Comparison of ENCODE assay signal across 1 cellular context in the genomic region with DNA sequence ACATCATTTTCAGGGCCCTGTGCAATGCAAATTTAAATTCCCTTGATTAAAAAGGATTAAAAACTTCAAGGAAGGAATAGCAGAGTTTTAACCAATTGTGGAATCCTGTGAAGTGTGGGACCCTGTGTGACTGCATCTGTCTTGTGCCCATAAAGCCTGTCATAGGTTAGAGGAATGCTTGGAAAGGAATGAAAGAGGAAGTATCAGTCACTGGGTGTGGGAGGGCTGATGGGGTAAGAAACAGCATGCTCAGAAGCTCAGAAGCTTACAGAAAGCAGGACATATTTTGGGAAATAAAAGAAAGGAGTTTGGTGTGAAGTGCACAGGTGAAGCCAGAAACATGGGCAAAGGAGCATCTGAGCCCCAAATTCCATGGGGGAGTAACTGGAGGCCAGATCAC.
TF ChIP-seq lines count a peak whose summit lies in the region.

No MANE protein-coding gene starts in this region.

TF ChIP-seq in GM12878, 131 proteins besides CTCF, POLR2A, EP300 and RAD21 (continued from another document):
- TF ChIP-seq, protein P1, sequence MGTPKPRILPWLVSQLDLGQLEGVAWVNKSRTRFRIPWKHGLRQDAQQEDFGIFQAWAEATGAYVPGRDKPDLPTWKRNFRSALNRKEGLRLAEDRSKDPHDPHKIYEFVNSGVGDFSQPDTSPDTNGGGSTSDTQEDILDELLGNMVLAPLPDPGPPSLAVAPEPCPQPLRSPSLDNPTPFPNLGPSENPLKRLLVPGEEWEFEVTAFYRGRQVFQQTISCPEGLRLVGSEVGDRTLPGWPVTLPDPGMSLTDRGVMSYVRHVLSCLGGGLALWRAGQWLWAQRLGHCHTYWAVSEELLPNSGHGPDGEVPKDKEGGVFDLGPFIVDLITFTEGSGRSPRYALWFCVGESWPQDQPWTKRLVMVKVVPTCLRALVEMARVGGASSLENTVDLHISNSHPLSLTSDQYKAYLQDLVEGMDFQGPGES (IDR thresholded peaks at IDR 0.05) = no peak
- TF ChIP-seq ZBED1 (IDR thresholded peaks at IDR 0.05; ENCODE audit: borderline replicate concordance) = no peak
- no peak for TF ChIP-seq CEBPB (IDR thresholded peaks at IDR 0.05; ENCODE audit: borderline replicate concordance in 1 of 2, low read depth in 2 of 2, low read length in 2 of 2)
- TF ChIP-seq CHD2 (IDR thresholded peaks at IDR 0.05; ENCODE audit: borderline replicate concordance, low read depth, low read length) = no peak
- TF ChIP-seq SREBF2 (IDR thresholded peaks at IDR 0.05; ENCODE audit: low read length) = no peak
- TF ChIP-seq ZNF24 (IDR thresholded peaks at IDR 0.05) = no peak
- TF ChIP-seq, protein P2, sequence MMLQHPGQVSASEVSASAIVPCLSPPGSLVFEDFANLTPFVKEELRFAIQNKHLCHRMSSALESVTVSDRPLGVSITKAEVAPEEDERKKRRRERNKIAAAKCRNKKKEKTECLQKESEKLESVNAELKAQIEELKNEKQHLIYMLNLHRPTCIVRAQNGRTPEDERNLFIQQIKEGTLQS (IDR thresholded peaks at IDR 0.05; ENCODE audit: borderline replicate concordance, extremely low read depth, low read depth, low read length) = no peak
- TF ChIP-seq BCL11A (IDR thresholded peaks at IDR 0.05; ENCODE audit: low read depth, low read length) = no peak
- TF ChIP-seq ESRRA (IDR thresholded peaks at IDR 0.05; ENCODE audit: low read length) = no peak
- no peak for TF ChIP-seq ZNF384 (IDR thresholded peaks at IDR 0.05; ENCODE audit: borderline replicate concordance, low read depth, low read length)
- TF ChIP-seq MYB (IDR thresholded peaks at IDR 0.05; ENCODE audit: borderline replicate concordance, low read depth, low read length) = no peak
- no peak for TF ChIP-seq TCF12 (IDR thresholded peaks at IDR 0.05; ENCODE audit: low read depth, low read length)
- TF ChIP-seq MTA3 (IDR thresholded peaks at IDR 0.05; ENCODE audit: borderline replicate concordance, low read length) = no peak
- TF ChIP-seq ZZZ3 (IDR thresholded peaks at IDR 0.05; ENCODE audit: control insufficient read depth, insufficient read length, low read depth) = no peak
